ENCODE assay signal across 13 cellular contexts in the genomic region with DNA sequence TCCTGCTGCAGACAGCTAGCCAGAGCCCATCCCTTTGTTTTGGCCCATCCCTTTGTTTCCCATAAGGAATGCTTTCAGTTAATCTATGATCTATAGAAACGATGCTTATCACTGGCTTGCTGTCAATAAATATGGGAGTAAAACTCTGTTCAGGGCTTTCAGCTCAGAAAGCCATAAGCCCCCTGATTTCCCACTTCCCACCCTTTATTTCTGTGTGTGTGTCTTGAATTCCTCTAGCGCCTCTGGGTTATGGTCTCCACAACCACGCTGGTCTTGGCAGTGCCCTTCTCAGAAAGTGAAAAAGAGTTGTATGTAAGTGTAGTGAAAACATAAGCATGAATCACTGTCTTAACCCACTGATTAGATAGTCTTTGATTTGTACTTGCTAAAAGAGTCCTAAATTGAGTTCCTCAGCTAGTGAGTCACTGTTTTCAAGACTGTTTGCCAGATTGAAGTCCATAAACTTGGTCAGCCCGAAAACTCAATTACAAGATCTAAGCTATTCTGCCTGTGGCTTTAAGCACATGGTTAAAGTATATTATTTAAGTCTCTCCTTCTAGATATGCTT. TPM values are rescaled to one million over a fixed set of nuclear protein-coding genes. Genes with fewer than 3 reads are reported as not detected.
A peak's percentile ranks its signal among the peaks of the same experiment; 100 is the strongest.
DNase-seq lines count a peak whose midpoint lies in the region; ATAC-seq and TF ChIP-seq lines count a peak whose summit lies in the region.
"Had no signal": no experiment of that assay in that cellular context is flagged by ENCODE, and none has a peak within 500 bp of the region (broad histone marks: within the 10 kb centered on the region; RNA-seq: fewer than 3 reads in every experiment).

No MANE protein-coding gene starts in this region.

- peaks cover 15% of the 10 kb centered on the region for H3K36me3 Mint-ChIP-seq in activated naive CD8-positive, alpha-beta T cell treated with anti-CD3 and anti-CD28 coated beads, Interleukin-2, amount 50 U/mL, for 24 hours (ENCODE audit: low read depth)
- peaks cover 4% of the 10 kb centered on the region for H3K36me3 Mint-ChIP-seq in activated naive CD8-positive, alpha-beta T cell treated with anti-CD3 and anti-CD28 coated beads for 36 hours
- H3K36me3 Mint-ChIP-seq in T-helper 17 cell (ENCODE audit: low read depth) = no peaks in the 10 kb centered on the region

- H3K27ac Mint-ChIP-seq in activated naive CD8-positive, alpha-beta T cell treated with anti-CD3 and anti-CD28 coated beads, Interleukin-2, amount 50 U/mL, for 24 hours = no peak overlapping the region
- H3K27ac Mint-ChIP-seq in activated naive CD8-positive, alpha-beta T cell treated with anti-CD3 and anti-CD28 coated beads for 36 hours = no peak overlapping the region
- H3K27ac Mint-ChIP-seq in T-helper 17 cell = peak overlapping the region; percentile 8
- H3K27ac Mint-ChIP-seq: activated T-helper 2 cell treated with anti-CD3 and anti-CD28 coated beads, Interferon-gamma antibody, Interleukin-2, Interleukin-4, amounts not matched to agents 10 μg/mL and 5 μg/mL and 100 μg/mL, durations not matched to agents 14 hours and 24 hours and 36 hours had no signal

- no peak for TF ChIP-seq CTCF in fibroblast of villous mesenchyme (IDR thresholded peaks at IDR 0.05; ENCODE audit: insufficient read depth, low read depth, low read length)

- peaks cover 21% of the 10 kb centered on the region for H3K9me3 Mint-ChIP-seq in activated naive CD8-positive, alpha-beta T cell treated with anti-CD3 and anti-CD28 coated beads, Interleukin-2, amount 50 U/mL, for 24 hours
- H3K9me3 Mint-ChIP-seq in activated naive CD8-positive, alpha-beta T cell treated with anti-CD3 and anti-CD28 coated beads for 36 hours = peaks cover 19% of the 10 kb centered on the region

- DNase-seq in activated naive CD8-positive, alpha-beta T cell treated with anti-CD3 and anti-CD28 coated beads, Interleukin-2, amount 50 U/mL, for 24 hours = no peak
- DNase-seq in activated naive CD8-positive, alpha-beta T cell treated with anti-CD3 and anti-CD28 coated beads for 36 hours = no peak
- DNase-seq in T-helper 17 cell (no peak), fibroblast of villous mesenchyme (ENCODE audit: low read depth) (peak; percentile 60), KG1 (lab: John Stamatoyannopoulos, UW) (no peak), SHP77 treated with DMSO at 0.1 percent for 48 hours (lab: John Stamatoyannopoulos, UW) (no peak)
- DNase-seq in stimulated activated naive CD8-positive, alpha-beta T cell treated with anti-CD3 and anti-CD28 coated beads, Interleukin-15, Interleukin-2, amounts not matched to agents 100 U/mL and 50 U/mL, for 24 hours = no peak
- DNase-seq: AML-193, caudate nucleus, DMS79, spleen had no signal

- H3K27me3 Mint-ChIP-seq in activated naive CD8-positive, alpha-beta T cell treated with anti-CD3 and anti-CD28 coated beads, Interleukin-2, amount 50 U/mL, for 24 hours = peaks cover 6% of the 10 kb centered on the region
- no peaks in the 10 kb centered on the region for H3K27me3 Mint-ChIP-seq in activated naive CD8-positive, alpha-beta T cell treated with anti-CD3 and anti-CD28 coated beads for 36 hours
- H3K27me3 Mint-ChIP-seq in T-helper 17 cell = no peaks in the 10 kb centered on the region

- no peak overlapping the region for H3K4me3 ChIP-seq in fibroblast of villous mesenchyme (ENCODE audit: low read depth, low read length)
- H3K4me3 ChIP-seq: spleen had no signal

- no peaks in the 10 kb centered on the region for H3K9me3 ChIP-seq in T-helper 17 cell (ENCODE audit: control insufficient read depth, low read length, poor library complexity, severe bottlenecking)

- peaks cover 9% of the 10 kb centered on the region for H3K4me1 Mint-ChIP-seq in activated naive CD8-positive, alpha-beta T cell treated with anti-CD3 and anti-CD28 coated beads, Interleukin-2, amount 50 U/mL, for 24 hours
- peaks cover 5% of the 10 kb centered on the region for H3K4me1 Mint-ChIP-seq in activated naive CD8-positive, alpha-beta T cell treated with anti-CD3 and anti-CD28 coated beads for 36 hours
- peaks cover 10% of the 10 kb centered on the region for H3K4me1 Mint-ChIP-seq in T-helper 17 cell

- no peak overlapping the region for H3K4me3 Mint-ChIP-seq in activated naive CD8-positive, alpha-beta T cell treated with anti-CD3 and anti-CD28 coated beads, Interleukin-2, amount 50 U/mL, for 24 hours
- H3K4me3 Mint-ChIP-seq in activated naive CD8-positive, alpha-beta T cell treated with anti-CD3 and anti-CD28 coated beads for 36 hours = no peak overlapping the region
- no peak overlapping the region for H3K4me3 Mint-ChIP-seq in T-helper 17 cell

- peak; percentile 92 for ATAC-seq in activated naive CD8-positive, alpha-beta T cell treated with anti-CD3 and anti-CD28 coated beads, Interleukin-2, amount 50 U/mL, for 24 hours
- ATAC-seq in T-helper 17 cell = no peak
- peak; percentile 84 for ATAC-seq in stimulated activated naive CD8-positive, alpha-beta T cell treated with anti-CD3 and anti-CD28 coated beads, Interleukin-15, Interleukin-2, amounts not matched to agents 100 U/mL and 50 U/mL, for 24 hours
- ATAC-seq in HG03135 (IDR thresholded peaks at IDR 0.05; ENCODE audit: unreplicated experiment) = no peak

RNA-seq across cellular contexts. Expression of gene CCR2, which starts 18.9 kb away (rescaled TPM):
- total RNA-seq in activated naive CD8-positive, alpha-beta T cell treated with anti-CD3 and anti-CD28 coated beads for 36 hours = under 1 TPM in 1 of 2 experiments, not detected in 1; 0.16 TPM
- total RNA-seq in T-helper 17 cell = 10 to 100 TPM; 12.4 to 14.2 TPM
- not detected in 2 replicates for total RNA-seq in fibroblast of villous mesenchyme

RNA-seq across cellular contexts. Expression of gene CCR5, which starts 35.8 kb away (rescaled TPM):
- total RNA-seq in activated naive CD8-positive, alpha-beta T cell treated with anti-CD3 and anti-CD28 coated beads for 36 hours = under 1 TPM; 0.08 to 0.21 TPM
- total RNA-seq in T-helper 17 cell = 1 to 10 TPM; 3.2 to 8.3 TPM
- total RNA-seq in fibroblast of villous mesenchyme = under 0.01 TPM in 1 of 2 replicates, not detected in the other

Comparison
In these comparisons a context has a peak if more than half of its experiments do, and no peak if none do; other contexts are left out.
1. ATAC-seq: peak in activated naive CD8-positive, alpha-beta T cell treated with anti-CD3 and anti-CD28 coated beads, Interleukin-2, amount 50 U/mL, for 24 hours (single experiment) and stimulated activated naive CD8-positive, alpha-beta T cell treated with anti-CD3 and anti-CD28 coated beads, Interleukin-15, Interleukin-2, amounts not matched to agents 100 U/mL and 50 U/mL, for 24 hours (single experiment); none in T-helper 17 cell (single experiment) and HG03135 (single experiment).
2. RNA of gene CCR2, which starts 18.9 kb away (total RNA-seq): 12.4 to 14.2 TPM in T-helper 17 cell; 0.16 TPM in activated naive CD8-positive, alpha-beta T cell treated with anti-CD3 and anti-CD28 coated beads for 36 hours and not detected in fibroblast of villous mesenchyme; every median in the first group is over 10 times any median in the second.